1 cellular context compared by ENCODE assay signal in genomic region chr9:95499101-95499676, GRCh38.
TF ChIP-seq lines count a peak whose summit lies in the region.

No MANE protein-coding gene starts in this region.

TF ChIP-seq in IMR-90, 13 proteins besides CTCF, POLR2A, EP300 and RAD21 (continued from another document):
- TF ChIP-seq USF2 (IDR thresholded peaks at IDR 0.05; ENCODE audit: low read depth, low read length) (no peak), CEBPB (IDR thresholded peaks at IDR 0.05; ENCODE audit: low read depth, low read length) (no peak), CHD1 (IDR thresholded peaks at IDR 0.05; ENCODE audit: low read depth, low read length) (no peak)
